ENCODE assay signal across 8 cellular contexts in genomic region chr2:218218409-218219185, GRCh38. TPM values are rescaled to one million over a fixed set of nuclear protein-coding genes. Genes with fewer than 3 reads are reported as not detected.
DNase-seq lines count a peak whose midpoint lies in the region; ATAC-seq and TF ChIP-seq lines count a peak whose summit lies in the region.

No MANE protein-coding gene starts in this region.

- H3K4me3 ChIP-seq in DOHH2 (ENCODE audit: low read length): peak overlapping the region; percentile 89
- H3K4me3 ChIP-seq in hepatocyte: peak overlapping the region; percentile 71

- DNase-seq in WTC11 (ENCODE audit: low spot score) (no peak), hepatocyte (ENCODE audit: low spot score) (no peak), NCI-H774 (lab: John Stamatoyannopoulos, UW) (no peak)
- DNase-seq in stimulated activated naive CD8-positive, alpha-beta T cell treated with anti-CD3 and anti-CD28 coated beads, Interleukin-15, amount 100 ng/mL, for 72 hours: peak; percentile 17 to 43
- DNase-seq in stimulated activated CD4-positive, alpha-beta T cell treated with anti-CD3 and anti-CD28 coated beads, Interleukin-12 subunit alpha, Interleukin-12 subunit beta, amount 100 ng/mL, for 4 hours: no peak

- POLR2A ChIA-PET in WTC11 (lab: Charles Lee): no interaction called here

- peak overlapping the region; percentile 91 for H3K4me3 Mint-ChIP-seq in WTC11
- peak overlapping the region; percentile 90 to 94 for H3K4me3 Mint-ChIP-seq in stimulated activated naive CD8-positive, alpha-beta T cell treated with anti-CD3 and anti-CD28 coated beads, Interleukin-15, amount 100 ng/mL, for 72 hours

- H2AFZ ChIP-seq in hepatocyte: no peak overlapping the region

- peak; percentile 45 for ATAC-seq in GM19455 (IDR thresholded peaks at IDR 0.05; ENCODE audit: unreplicated experiment)
- peak; percentile 34 for ATAC-seq in HG03520 (IDR thresholded peaks at IDR 0.05; ENCODE audit: unreplicated experiment)
- ATAC-seq in WTC11: no peak
- ATAC-seq in stimulated activated naive CD8-positive, alpha-beta T cell treated with anti-CD3 and anti-CD28 coated beads, Interleukin-15, amount 100 ng/mL, for 72 hours: peak; percentile 54

- H3K4me1 Mint-ChIP-seq in WTC11: peaks cover 29% of the 10 kb centered on the region
- peaks cover 49% of the 10 kb centered on the region for H3K4me1 Mint-ChIP-seq in stimulated activated naive CD8-positive, alpha-beta T cell treated with anti-CD3 and anti-CD28 coated beads, Interleukin-15, amount 100 ng/mL, for 72 hours

- H3K9me2 ChIP-seq in DOHH2 (replicated peaks; ENCODE audit: control insufficient read depth, low read length) (no peaks in the 10 kb centered on the region), hepatocyte (replicated peaks; ENCODE audit: insufficient read depth) (no peaks in the 10 kb centered on the region)

- H3K27ac ChIP-seq in DOHH2 (ENCODE audit: low read depth, low read length): peak overlapping the region; percentile 98
- H3K27ac ChIP-seq in hepatocyte: peak overlapping the region; percentile 99

- H3K9me3 ChIP-seq in DOHH2 (ENCODE audit: control insufficient read depth, insufficient read depth, low read length) (no peaks in the 10 kb centered on the region), hepatocyte (ENCODE audit: low read depth) (no peaks in the 10 kb centered on the region)

- H3K36me3 ChIP-seq in DOHH2 (ENCODE audit: control insufficient read depth, low read length): peaks cover 59% of the 10 kb centered on the region
- H3K36me3 ChIP-seq in hepatocyte (replicated peaks; ENCODE audit: insufficient read depth, low read depth): no peaks in the 10 kb centered on the region

- no peaks in the 10 kb centered on the region for H3K9me3 Mint-ChIP-seq in WTC11
- H3K9me3 Mint-ChIP-seq in stimulated activated naive CD8-positive, alpha-beta T cell treated with anti-CD3 and anti-CD28 coated beads, Interleukin-15, amount 100 ng/mL, for 72 hours: no peaks in the 10 kb centered on the region

- H3K4me1 ChIP-seq in DOHH2 (ENCODE audit: control insufficient read depth, low read length) (peaks cover 61% of the 10 kb centered on the region), hepatocyte (ENCODE audit: insufficient read depth) (peaks cover 30% of the 10 kb centered on the region)

- peaks cover 11% of the 10 kb centered on the region; the same call in 1 of the 2 replicates for H3K36me3 Mint-ChIP-seq in WTC11

- TF ChIP-seq CTCF in DOHH2 (IDR thresholded peaks at IDR 0.05; ENCODE audit: low read depth, low read length, poor library complexity, severe bottlenecking) (no peak), WTC11 (IDR thresholded peaks at IDR 0.05) (no peak), hepatocyte (IDR thresholded peaks at IDR 0.05; ENCODE audit: poor library complexity) (no peak)

- H3K4me2 ChIP-seq in DOHH2 (ENCODE audit: low read length) (peak overlapping the region; percentile 92), hepatocyte (peak overlapping the region; percentile 85)

- H3K79me2 ChIP-seq in DOHH2 (ENCODE audit: control insufficient read depth, low read length) (peaks cover 68% of the 10 kb centered on the region), hepatocyte (peaks cover 69% of the 10 kb centered on the region)

- peaks cover 16% of the 10 kb centered on the region for H3F3A ChIP-seq in DOHH2 (ENCODE audit: control insufficient read depth, insufficient read depth)

- peak overlapping the region; percentile 89 for H3K27ac Mint-ChIP-seq in WTC11
- peak overlapping the region; percentile 98 to 99 for H3K27ac Mint-ChIP-seq in stimulated activated naive CD8-positive, alpha-beta T cell treated with anti-CD3 and anti-CD28 coated beads, Interleukin-15, amount 100 ng/mL, for 72 hours

- WGBS in hepatocyte (ENCODE audit: low lambda C conversion rate, missing lambda C conversion rate): 19% methylated on average over 3 of the region's 3 CpGs

- H4K20me1 ChIP-seq in DOHH2 (ENCODE audit: control insufficient read depth, insufficient read depth, low read depth, low read length) (peaks cover 36% of the 10 kb centered on the region), hepatocyte (ENCODE audit: insufficient read depth, poor library complexity, severe bottlenecking) (peaks cover 54% of the 10 kb centered on the region)

- CTCF ChIA-PET in WTC11 (lab: Charles Lee): interaction anchor here (2.1 kb wide), 1 partner anchor 12 kb away, joined by 5 read pairs; no protein-coding TSS in a partner anchor

- H3K27me3 ChIP-seq in DOHH2 (ENCODE audit: control insufficient read depth, low read length) (no peaks in the 10 kb centered on the region), hepatocyte (no peaks in the 10 kb centered on the region)

- no peaks in the 10 kb centered on the region for H3K27me3 Mint-ChIP-seq in WTC11 (ENCODE audit: low read depth)
- no peaks in the 10 kb centered on the region for H3K27me3 Mint-ChIP-seq in stimulated activated naive CD8-positive, alpha-beta T cell treated with anti-CD3 and anti-CD28 coated beads, Interleukin-15, amount 100 ng/mL, for 72 hours

TF ChIP-seq in WTC11, 78 proteins besides CTCF, POLR2A, EP300 and RAD21:
- TF ChIP-seq MYBL2 (CRISPR knock-in tag; IDR thresholded peaks at IDR 0.05) (no peak), JAZF1 (CRISPR knock-in tag; IDR thresholded peaks at IDR 0.05) (no peak), NR3C1 (CRISPR knock-in tag; conservative IDR thresholded peaks at IDR 0.05; ENCODE audit: low read depth) (no peak), ZNF232 (CRISPR knock-in tag; IDR thresholded peaks at IDR 0.05) (no peak), TCF7 (CRISPR knock-in tag; IDR thresholded peaks at IDR 0.05; ENCODE audit: low read depth) (no peak), SP1 (CRISPR knock-in tag; conservative IDR thresholded peaks at IDR 0.05) (no peak), GRHL2 (CRISPR knock-in tag; IDR thresholded peaks at IDR 0.05; ENCODE audit: insufficient replicate concordance, severe bottlenecking) (no peak), TP53 (CRISPR knock-in tag; IDR thresholded peaks at IDR 0.05) (no peak), PREB (CRISPR knock-in tag; IDR thresholded peaks at IDR 0.05; ENCODE audit: borderline replicate concordance) (no peak), CBFB (CRISPR knock-in tag; IDR thresholded peaks at IDR 0.05; ENCODE audit: low read depth) (no peak), ZNF317 (CRISPR knock-in tag; IDR thresholded peaks at IDR 0.05; ENCODE audit: borderline replicate concordance, low read depth) (no peak), CREB1 (CRISPR knock-in tag; IDR thresholded peaks at IDR 0.05) (no peak), FOXK1 (CRISPR knock-in tag; IDR thresholded peaks at IDR 0.05) (no peak), SMAD4 (CRISPR knock-in tag; IDR thresholded peaks at IDR 0.05) (no peak), USF2 (CRISPR knock-in tag; IDR thresholded peaks at IDR 0.05) (no peak), RORB (CRISPR knock-in tag; IDR thresholded peaks at IDR 0.05) (no peak)
- TF ChIP-seq, protein P1, sequence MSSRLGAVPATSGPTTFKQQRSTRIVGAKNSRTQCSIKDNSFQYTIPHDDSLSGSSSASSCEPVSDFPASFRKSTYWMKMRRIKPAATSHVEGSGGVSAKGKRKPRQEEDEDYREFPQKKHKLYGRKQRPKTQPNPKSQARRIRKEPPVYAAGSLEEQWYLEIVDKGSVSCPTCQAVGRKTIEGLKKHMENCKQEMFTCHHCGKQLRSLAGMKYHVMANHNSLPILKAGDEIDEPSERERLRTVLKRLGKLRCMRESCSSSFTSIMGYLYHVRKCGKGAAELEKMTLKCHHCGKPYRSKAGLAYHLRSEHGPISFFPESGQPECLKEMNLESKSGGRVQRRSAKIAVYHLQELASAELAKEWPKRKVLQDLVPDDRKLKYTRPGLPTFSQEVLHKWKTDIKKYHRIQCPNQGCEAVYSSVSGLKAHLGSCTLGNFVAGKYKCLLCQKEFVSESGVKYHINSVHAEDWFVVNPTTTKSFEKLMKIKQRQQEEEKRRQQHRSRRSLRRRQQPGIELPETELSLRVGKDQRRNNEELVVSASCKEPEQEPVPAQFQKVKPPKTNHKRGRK (CRISPR knock-in tag; IDR thresholded peaks at IDR 0.05; ENCODE audit: borderline replicate concordance): no peak

RNA-seq across cellular contexts. Expression of gene ARPC2, which starts 1.6 kb away (rescaled TPM):
- total RNA-seq in WTC11 (2021): 169 to 184 TPM (median 173 TPM) in 3 replicates
- 310 and 312 TPM in 2 replicates for total RNA-seq in hepatocyte
- polyA plus RNA-seq in hepatocyte: 436 and 482 TPM in 2 replicates

RNA-seq across cellular contexts. Expression of gene GPBAR1, which starts 42.2 kb away (rescaled TPM):
- total RNA-seq in WTC11 (2021) (0.20 to 0.39 TPM (median 0.25 TPM) in 3 replicates), hepatocyte (6.1 and 10.9 TPM in 2 replicates)
- 23.4 and 25.6 TPM in 2 replicates for polyA plus RNA-seq in hepatocyte

RNA-seq across cellular contexts. Expression of gene AAMP, which starts 51.3 kb away (rescaled TPM):
- 113 to 125 TPM (median 115 TPM) in 3 replicates for total RNA-seq in WTC11 (2021)
- 104 and 140 TPM in 2 replicates for total RNA-seq in hepatocyte
- polyA plus RNA-seq in hepatocyte: 166 and 179 TPM in 2 replicates

RNA-seq across cellular contexts. Expression of gene PNKD, which starts 51.7 kb away (rescaled TPM):
- 45.0 to 49.8 TPM (median 45.8 TPM) in 3 replicates for total RNA-seq in WTC11 (2021)
- total RNA-seq in hepatocyte: 48.7 and 56.3 TPM in 2 replicates
- 140 and 145 TPM in 2 replicates for polyA plus RNA-seq in hepatocyte

RNA-seq across cellular contexts. Expression of gene CXCR1, which starts 51.8 kb away (rescaled TPM):
- not detected in 3 replicates for total RNA-seq in WTC11 (2021)
- not detected in 2 replicates for total RNA-seq in hepatocyte
- not detected in 2 replicates for polyA plus RNA-seq in hepatocyte

Comparison
In these comparisons a context has a peak if more than half of its experiments do, and no peak if none do; other contexts are left out.
1. DNase-seq: peak in stimulated activated naive CD8-positive, alpha-beta T cell treated with anti-CD3 and anti-CD28 coated beads, Interleukin-15, amount 100 ng/mL, for 72 hours (2 of 2); none in WTC11 (single experiment), hepatocyte (single experiment), NCI-H774 (single experiment) and stimulated activated CD4-positive, alpha-beta T cell treated with anti-CD3 and anti-CD28 coated beads, Interleukin-12 subunit alpha, Interleukin-12 subunit beta, amount 100 ng/mL, for 4 hours (single experiment).